8 cellular contexts compared by ENCODE assay signal in genomic region chr12:15220961-15221885, GRCh38. TPM values are rescaled to one million over a fixed set of nuclear protein-coding genes. Genes with fewer than 3 reads are reported as not detected.
DNase-seq lines count a peak whose midpoint lies in the region; ATAC-seq, FAIRE-seq and TF ChIP-seq lines count a peak whose summit lies in the region.

A gene with protein sequence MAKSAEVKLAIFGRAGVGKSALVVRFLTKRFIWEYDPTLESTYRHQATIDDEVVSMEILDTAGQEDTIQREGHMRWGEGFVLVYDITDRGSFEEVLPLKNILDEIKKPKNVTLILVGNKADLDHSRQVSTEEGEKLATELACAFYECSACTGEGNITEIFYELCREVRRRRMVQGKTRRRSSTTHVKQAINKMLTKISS (minus strand): TSS chr12:15221417. CDS start chr12:15217489, 3,928 bp downstream.

- H4K91ac ChIP-seq in neuronal stem cell (ENCODE audit: low read depth, low read length, poor library complexity), result no peak within 1 kb of the TSS

- H3K4ac ChIP-seq in neuronal stem cell (ENCODE audit: low read length), result no peak within 1 kb of the TSS

- H3K9me3 ChIP-seq in CD4-positive, alpha-beta memory T cell (ENCODE audit: control insufficient read depth in 1 of 2, low read length in 2 of 2), result no peaks in the 10 kb centered on the region
- H3K9me3 ChIP-seq in Panc1 (ENCODE audit: control insufficient read depth, insufficient read depth, low read depth, low read length) (no peaks in the 10 kb centered on the region), neuronal stem cell (replicated peaks in 1 of 2; ENCODE audit: control insufficient read depth in 2 of 2, insufficient read depth in 1 of 2, low read depth in 1 of 2, low read length in 2 of 2) (no peaks in the 10 kb centered on the region)

- peak within 1 kb of the TSS; percentile 89 for H3K9ac ChIP-seq in neuronal stem cell (ENCODE audit: low read depth, low read length, poor library complexity)

- no peak within 1 kb of the TSS for H2BK5ac ChIP-seq in neuronal stem cell (ENCODE audit: low read length)

- peak within 1 kb of the TSS; percentile 92 for H2AFZ ChIP-seq in neuronal stem cell (ENCODE audit: low read length)

- TF ChIP-seq CTCF in Panc1 (IDR thresholded peaks at IDR 0.05), result peak; percentile 93

- WGBS in neuronal stem cell (ENCODE audit: extremely low coverage in 2 of 2, insufficient read length in 2 of 2, insufficient replicate concordance in 1 of 2), 2 donors, result no CpG with 5 or more reads among the region's 55 CpGs

- H3K4me1 ChIP-seq in CD4-positive, alpha-beta memory T cell (ENCODE audit: insufficient read depth, low read length), result peaks cover 10% of the 10 kb centered on the region
- no peaks in the 10 kb centered on the region; the same call in 1 of the 2 replicates for H3K4me1 ChIP-seq in Panc1 (ENCODE audit: control insufficient read depth, insufficient read depth, low read length)
- H3K4me1 ChIP-seq in neuronal stem cell (ENCODE audit: control insufficient read depth in 2 of 2, insufficient read depth in 1 of 2, low read depth in 1 of 2, low read length in 2 of 2), result peaks cover 0 to 6% of the 10 kb centered on the region in 2 donors

- no peak within 1 kb of the TSS for H2AK5ac ChIP-seq in neuronal stem cell (ENCODE audit: low read depth, low read length)

- peaks cover 0 to 2% (median 0%) of the 10 kb centered on the region in 8 donors for H3K9me3 Mint-ChIP-seq in CD4-positive, alpha-beta memory T cell

- in situ Hi-C loops in Panc1 (cut with HindIII; ENCODE audit: low pct_unique_long_range_greater_than_20kb, low sequenced_read_pairs), result no loop called here

- H3K4me1 Mint-ChIP-seq in CD4-positive, alpha-beta memory T cell, result peaks cover 2 to 14% (median 8%) of the 10 kb centered on the region in 4 donors

- peaks cover 21 to 28% of the 10 kb centered on the region in 2 donors for H3K27me3 Mint-ChIP-seq in CD4-positive, alpha-beta memory T cell

- BruUV-seq in Panc1 (replicated peaks; lab: Mats Ljungman, UMichigan), result no TSS peak

- peak; percentile 92 for ATAC-seq in GM19397 (IDR thresholded peaks at IDR 0.05; ENCODE audit: unreplicated experiment)
- peak; percentile 93 for ATAC-seq in HG03521 (IDR thresholded peaks at IDR 0.05; ENCODE audit: unreplicated experiment)
- ATAC-seq in Panc1, result peak; percentile 100

- H3K27ac Mint-ChIP-seq in CD4-positive, alpha-beta memory T cell, result no peak within 1 kb of the TSS

- H2BK15ac ChIP-seq in neuronal stem cell (ENCODE audit: low read length), result no peak within 1 kb of the TSS

- no peaks in the 10 kb centered on the region for H3K36me3 Mint-ChIP-seq in CD4-positive, alpha-beta memory T cell

- peaks cover 6% of the 10 kb centered on the region for H3K27me3 ChIP-seq in CD4-positive, alpha-beta memory T cell (ENCODE audit: insufficient read depth, low read length)
- H3K27me3 ChIP-seq in Panc1 (ENCODE audit: control insufficient read depth, insufficient read depth, low read length) (peaks cover 2% of the 10 kb centered on the region; the same call in 1 of the 2 replicates), neuronal stem cell (ENCODE audit: control insufficient read depth in 3 of 3, insufficient read depth in 3 of 3, low read depth in 1 of 3, low read length in 3 of 3) (peaks cover 0 to 27% (median 6%) of the 10 kb centered on the region in 3 experiments)

- no peak within 1 kb of the TSS for H2BK12ac ChIP-seq in neuronal stem cell (ENCODE audit: low read length)

- POLR2A ChIA-PET in CD4-positive, alpha-beta memory T cell (lab: Charles Lee; ENCODE audit: partially characterized antibody), result no interaction called here
- POLR2A ChIA-PET in Panc1 (lab: Charles Lee), result no interaction called here

- peak within 1 kb of the TSS; percentile 98 for H3K4me2 ChIP-seq in neuronal stem cell (ENCODE audit: insufficient read depth, low read length, poor library complexity, severe bottlenecking)

- no peak within 1 kb of the TSS for H2BK120ac ChIP-seq in neuronal stem cell (ENCODE audit: low read depth, low read length)

- H3K79me1 ChIP-seq in neuronal stem cell (ENCODE audit: low read depth, low read length), result no peaks in the 10 kb centered on the region

- intact Hi-C loops in CD4-positive, alpha-beta memory T cell (cut with micrococcal nuclease), result loop anchor here (1.0 to 5.0 kb wide), 6 partner anchors 70 to 498 kb away; partner anchors contain the start of gene ERP27
- intact Hi-C loops in Panc1 (cut with micrococcal nuclease; ENCODE audit: unreplicated experiment), result loop anchor here (2.0 to 10.0 kb wide), 2 partner anchors 70 to 376 kb away; partner anchors contain the start of gene ART4

- FAIRE-seq in frontal cortex (lab: Jason Lieb, UNC), result no peak

- CTCF ChIA-PET in CD4-positive, alpha-beta memory T cell (lab: Charles Lee; ENCODE audit: partially characterized antibody), result interaction anchor here (0.7 to 5.1 kb wide), 37 partner anchors 8 to 983 kb away, joined by 3 to 60 read pairs (median 4); partner anchors contain the start of gene ART4
- CTCF ChIA-PET in Panc1 (lab: Charles Lee), result interaction anchor here (0.6 kb wide), 1 partner anchor 812 kb away, joined by 4 read pairs; no protein-coding TSS in a partner anchor

- peak within 1 kb of the TSS; percentile 47 for H3K14ac ChIP-seq in neuronal stem cell (ENCODE audit: low read length)

- H3K23ac ChIP-seq in neuronal stem cell (ENCODE audit: low read depth, low read length, poor library complexity), result peak within 1 kb of the TSS; percentile 26

- no peak within 1 kb of the TSS for H4K8ac ChIP-seq in neuronal stem cell (ENCODE audit: low read depth, low read length)

- H3K4me3 Mint-ChIP-seq in CD4-positive, alpha-beta memory T cell, result peak within 1 kb of the TSS; percentile 60 to 83 (median 74)

- peak within 1 kb of the TSS in 1 of 2 donors; percentile 27 for H3K4me3 ChIP-seq in CD4-positive, alpha-beta memory T cell (ENCODE audit: low read length in 2 of 2)
- H3K4me3 ChIP-seq in Panc1 (ENCODE audit: low read depth in 2 of 2, low read length in 2 of 2) (peak within 1 kb of the TSS; percentile 28 to 50), neuronal stem cell (ENCODE audit: low read length in 2 of 2) (peak within 1 kb of the TSS; percentile 41 to 72)

- H3K36me3 ChIP-seq in CD4-positive, alpha-beta memory T cell (ENCODE audit: insufficient read depth, low read length), result no peaks in the 10 kb centered on the region
- no peaks in the 10 kb centered on the region for H3K36me3 ChIP-seq in Panc1 (ENCODE audit: control insufficient read depth, insufficient read depth, low read length)
- H3K36me3 ChIP-seq in neuronal stem cell (replicated peaks in 1 of 2; ENCODE audit: control insufficient read depth in 2 of 2, insufficient read depth in 2 of 2, low read length in 2 of 2), result no peaks in the 10 kb centered on the region

- H3K27ac ChIP-seq in CD4-positive, alpha-beta memory T cell (ENCODE audit: low read depth, low read length), result no peak within 1 kb of the TSS
- H3K27ac ChIP-seq in Panc1 (ENCODE audit: low read length) (no peak within 1 kb of the TSS), neuronal stem cell (replicated peaks; ENCODE audit: low read length) (no peak within 1 kb of the TSS)

- DNase-seq in CD4-positive, alpha-beta memory T cell, result peak; percentile 42 to 74 (median 70)
- DNase-seq in Panc1 (ENCODE audit: low read depth, low spot score) (peak; percentile 33), frontal cortex (ENCODE audit: low spot score in 2 of 2) (peak; percentile 57 to 76), neuronal stem cell (ENCODE audit: low spot score) (peak; percentile 80), stromal cell of bone marrow (ENCODE audit: low read depth) (peak; percentile 33)
- DNase-seq in activated gamma-delta T cell treated with anti-CD3 and anti-CD28 coated beads, Interleukin-2, amount 50 U/mL, for 16 hours (ENCODE audit: low read depth), result peak; percentile 41

- H3K18ac ChIP-seq in neuronal stem cell (ENCODE audit: low read length), result peak within 1 kb of the TSS; percentile 89

RNA-seq across cellular contexts. Expression of the gene that starts here (rescaled TPM):
- total RNA-seq in CD4-positive, alpha-beta memory T cell, result not detected
- polyA plus RNA-seq in CD4-positive, alpha-beta memory T cell, result not detected
- not detected for total RNA-seq in Panc1 (2021; ENCODE audit: unreplicated experiment)
- polyA plus RNA-seq in Panc1 (2012; ENCODE audit: insufficient read length), result not detected
- 1.6 TPM for total RNA-seq in frontal cortex
- 0.03 TPM for polyA plus RNA-seq in neuronal stem cell (2013, experiment 1 of 2)
- polyA plus RNA-seq in neuronal stem cell (2013, experiment 2 of 2), result 0.10 TPM

Comparison
In these comparisons a context has a peak if more than half of its experiments do, and no peak if none do; other contexts are left out.
1. Peak in DNase-seq in CD4-positive, alpha-beta memory T cell; RNA of the gene not detected or under 1 TPM.
2. Peak in DNase-seq, ATAC-seq and H3K4me3 ChIP-seq in Panc1; RNA of the gene not detected or under 1 TPM.